Comparison of ENCODE assay signal across 19 cellular contexts in genomic region chr3:126005951-126006350, GRCh38. TPM values are rescaled to one million over a fixed set of nuclear protein-coding genes. Genes with fewer than 3 reads are reported as not detected.
DNase-seq lines count a peak whose midpoint lies in the region; ATAC-seq, FAIRE-seq and TF ChIP-seq lines count a peak whose summit lies in the region.
"Had no signal": no experiment of that assay in that cellular context is flagged by ENCODE, and none has a peak within 500 bp of the region (broad histone marks: within the 10 kb centered on the region; RNA-seq: fewer than 3 reads in every experiment).

No MANE protein-coding gene starts in this region.

- WGBS in lower leg skin, 2 donors, result 19 to 30% methylated on average over 3 of the region's 3 CpGs

- no peak for ATAC-seq in activated CD4-positive, CD25-positive, alpha-beta regulatory T cell treated with anti-CD3 and anti-CD28 coated beads, Interleukin-2, amount 50 U/mL, for 24 hours
- ATAC-seq: activated T-cell treated with anti-CD3 and anti-CD28 coated beads, Interleukin-2, amount 50 U/mL, for 4 hours; left lung had no signal

- H3K27me3 ChIP-seq in MG63 (no peaks in the 10 kb centered on the region), endothelial cell of umbilical vein (ENCODE audit: control insufficient read depth in 2 of 2, insufficient read depth in 2 of 2, low read length in 2 of 2) (no peaks in the 10 kb centered on the region)
- H3K27me3 ChIP-seq: left lung had no signal

- H3K4me2 ChIP-seq in endothelial cell of umbilical vein (ENCODE audit: insufficient read depth, low read length), result no peak overlapping the region

- no TSS peak for BruUV-seq in endothelial cell of umbilical vein (replicated peaks; lab: Mats Ljungman, UMichigan)

- no peak for FAIRE-seq in endothelial cell of umbilical vein (lab: Jason Lieb, UNC)
- FAIRE-seq: colon, G401.6, RCC 7860 had no signal

- H2AFZ ChIP-seq in endothelial cell of umbilical vein (ENCODE audit: low read depth, low read length), result no peak overlapping the region

- dilution Hi-C loops in endothelial cell of umbilical vein (cut with MboI; ENCODE audit: extremely low pct_ligation_motif_present, low sequenced_read_pairs), result no loop called here

- no peak overlapping the region for H3K27ac ChIP-seq in endothelial cell of umbilical vein (ENCODE audit: insufficient read depth, low read depth, low read length)
- H3K27ac ChIP-seq: left lung had no signal

- no peaks in the 10 kb centered on the region for H3K79me2 ChIP-seq in endothelial cell of umbilical vein (ENCODE audit: control insufficient read depth, insufficient read depth, low read length)

- DNase-seq in ELR (ENCODE audit: low read depth) (peak; percentile 88), MG63 (peak; percentile 33), endothelial cell of umbilical vein (ENCODE audit: low read depth, low spot score) (no peak), non-pigmented ciliary epithelial cell (ENCODE audit: low read depth) (peak; percentile 52), lower leg skin (ENCODE audit: low spot score in 2 of 2) (no peak), OCI-M2 (lab: John Stamatoyannopoulos, UW; ENCODE audit: unreplicated experiment) (no peak)
- DNase-seq: activated CD4-positive, alpha-beta T cell treated with anti-CD3 and anti-CD28 coated beads, Interleukin-2, amount 10 ng/mL, durations not matched to agents 24 days and 14 days; activated T-cell treated with anti-CD3 and anti-CD28 coated beads, Interleukin-2, amount 50 U/mL, for 4 hours; hypothalamus; left lung; naive B cell; NCI-H1930; NCI-H526 had no signal

- CTCF ChIA-PET in endothelial cell of umbilical vein (lab: Charles Lee), result interaction anchor here (1.0 kb wide), 1 partner anchor 15 kb away, joined by 3 read pairs; no protein-coding TSS in a partner anchor

- no peak overlapping the region for H3K4me3 ChIP-seq in MG63
- no peak overlapping the region for H3K4me3 ChIP-seq in endothelial cell of umbilical vein (replicated peaks in 1 of 3; ENCODE audit: insufficient read depth in 1 of 3, low read depth in 1 of 3, low read length in 3 of 3)
- no peak overlapping the region for H3K4me3 ChIP-seq in lower leg skin (ENCODE audit: low read depth, poor library complexity, severe bottlenecking)
- H3K4me3 ChIP-seq: left lung had no signal

- no peaks in the 10 kb centered on the region for H3K9me1 ChIP-seq in endothelial cell of umbilical vein (replicated peaks; ENCODE audit: control insufficient read depth, extremely low read depth, insufficient read depth, low read length)

- H3K36me3 ChIP-seq in MG63 (peaks cover 2% of the 10 kb centered on the region; the same call in 1 of the 2 replicates), endothelial cell of umbilical vein (ENCODE audit: control insufficient read depth in 2 of 2, extremely low read depth in 1 of 2, insufficient read depth in 2 of 2, low read length in 2 of 2) (peaks cover 0 to 20% of the 10 kb centered on the region in 2 experiments)

- H3K9me3 ChIP-seq in MG63 (peaks cover 3% of the 10 kb centered on the region; the same call in 1 of the 2 replicates), endothelial cell of umbilical vein (replicated peaks; ENCODE audit: control insufficient read depth, insufficient read depth, low read length) (no peaks in the 10 kb centered on the region)

- POLR2A ChIA-PET in endothelial cell of umbilical vein (lab: Charles Lee), result no interaction called here

- no peak overlapping the region for H3K9ac ChIP-seq in endothelial cell of umbilical vein (replicated peaks; ENCODE audit: extremely low read depth, insufficient read depth, low read length)

- TF ChIP-seq CTCF in endothelial cell of umbilical vein (IDR thresholded peaks at IDR 0.05; ENCODE audit: extremely low read depth in 1 of 2, insufficient read depth in 1 of 2, low read depth in 1 of 2, low read length in 2 of 2), result no peak
- TF ChIP-seq CTCF in lower leg skin (IDR thresholded peaks at IDR 0.05), result no peak

- intact Hi-C loops in endothelial cell of umbilical vein (cut with micrococcal nuclease), result no loop called here
- intact Hi-C loops in lower leg skin (cut with DNase I; ENCODE audit: low total_unique reads), result no loop called here

- H4K20me1 ChIP-seq in endothelial cell of umbilical vein (replicated peaks; ENCODE audit: control insufficient read depth, extremely low read depth, insufficient read depth, low read length), result no peaks in the 10 kb centered on the region

- no peaks in the 10 kb centered on the region for H3K4me1 ChIP-seq in endothelial cell of umbilical vein (ENCODE audit: control insufficient read depth, extremely low read depth, insufficient read depth, low read length)
- H3K4me1 ChIP-seq: left lung had no signal

- TF ChIP-seq POLR2A in endothelial cell of umbilical vein (IDR thresholded peaks at IDR 0.05; ENCODE audit: low read depth, low read length), result no peak
- TF ChIP-seq POLR2A in lower leg skin (IDR thresholded peaks at IDR 0.05), result no peak

TF ChIP-seq in endothelial cell of umbilical vein, 7 proteins besides CTCF, POLR2A, EP300 and RAD21:
- peak; percentile 50 for TF ChIP-seq GATA2 (IDR thresholded peaks at IDR 0.05; ENCODE audit: insufficient read depth, insufficient read length, low read depth, low read length)
- peak; percentile 3 for TF ChIP-seq FOS (IDR thresholded peaks at IDR 0.05; ENCODE audit: borderline replicate concordance, insufficient read depth, low read length)
- no peak for TF ChIP-seq MYC (IDR thresholded peaks at IDR 0.05; ENCODE audit: low read depth, low read length)

RNA-seq across cellular contexts. Expression of gene ROPN1B, which starts 37.0 kb away (rescaled TPM):
- not detected in 2 replicates for total RNA-seq in MG63 (2014; rRNA removed; shearing (Covaris generic); ENCODE audit: low replicate concordance)
- total RNA-seq in endothelial cell of umbilical vein (not detected in 2 replicates), lower leg skin (10 to 100 TPM in 2 of 4 donors, 1 to 10 TPM in 2; 4.0 to 19.9 (median 10.0) TPM)
- not detected in 2 replicates for polyA plus RNA-seq in endothelial cell of umbilical vein
- polyA plus RNA-seq in endothelial cell of umbilical vein (2011; cell fraction: cytosol; rRNA removed), result not detected in 2 replicates
- not detected in 2 replicates for polyA plus RNA-seq in endothelial cell of umbilical vein (2011; cell fraction: nucleus; rRNA removed)
- polyA plus RNA-seq in endothelial cell of umbilical vein (2012), result not detected in 2 replicates
- polyA minus RNA-seq in endothelial cell of umbilical vein, result not detected in 2 replicates
- not detected for polyA minus RNA-seq in endothelial cell of umbilical vein (2011; cell fraction: cytosol; rRNA and poly(A)+ RNA removed)
- not detected in 2 replicates for polyA minus RNA-seq in endothelial cell of umbilical vein (2011; cell fraction: nucleus; rRNA and poly(A)+ RNA removed)
- total RNA-seq: activated CD4-positive, alpha-beta T cell treated with anti-CD3 and anti-CD28 coated beads, Interleukin-2, amount 10 ng/mL, durations not matched to agents 24 days and 14 days; activated T-cell treated with anti-CD3 and anti-CD28 coated beads, Interleukin-2, amount 50 U/mL, for 4 hours; epithelial cell of proximal tubule; pulmonary artery endothelial cell had no signal

Comparison
In these comparisons a context has a peak if more than half of its experiments do, and no peak if none do; other contexts are left out.
1. DNase-seq: peak in ELR (single experiment), MG63 (single experiment) and non-pigmented ciliary epithelial cell (single experiment); none in endothelial cell of umbilical vein (single experiment), lower leg skin (0 of 2) and OCI-M2 (single experiment).